ENCODE assay signal across 1 cellular context in genomic region chr1:16367968-16368910, GRCh38.
TF ChIP-seq lines count a peak whose summit lies in the region.

No MANE protein-coding gene starts in this region.

TF ChIP-seq in WTC11, 78 proteins besides CTCF, POLR2A, EP300 and RAD21 (continued from another document):
- TF ChIP-seq HMGXB4 (CRISPR knock-in tag; IDR thresholded peaks at IDR 0.05) (no peak), STAT6 (CRISPR knock-in tag; conservative IDR thresholded peaks at IDR 0.05; ENCODE audit: low read depth) (no peak), OVOL2 (CRISPR knock-in tag; IDR thresholded peaks at IDR 0.05; ENCODE audit: borderline replicate concordance) (no peak), RORB (CRISPR knock-in tag; IDR thresholded peaks at IDR 0.05) (no peak), ELF4 (CRISPR knock-in tag; IDR thresholded peaks at IDR 0.05; ENCODE audit: low read depth) (no peak)
- TF ChIP-seq, protein P1, sequence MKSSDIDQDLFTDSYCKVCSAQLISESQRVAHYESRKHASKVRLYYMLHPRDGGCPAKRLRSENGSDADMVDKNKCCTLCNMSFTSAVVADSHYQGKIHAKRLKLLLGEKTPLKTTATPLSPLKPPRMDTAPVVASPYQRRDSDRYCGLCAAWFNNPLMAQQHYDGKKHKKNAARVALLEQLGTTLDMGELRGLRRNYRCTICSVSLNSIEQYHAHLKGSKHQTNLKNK (CRISPR knock-in tag; IDR thresholded peaks at IDR 0.05) = no peak
TF ChIP-seq in WTC11: peak in this region for 0.
